Comparison of ENCODE assay signal across 15 cellular contexts in the genomic region with DNA sequence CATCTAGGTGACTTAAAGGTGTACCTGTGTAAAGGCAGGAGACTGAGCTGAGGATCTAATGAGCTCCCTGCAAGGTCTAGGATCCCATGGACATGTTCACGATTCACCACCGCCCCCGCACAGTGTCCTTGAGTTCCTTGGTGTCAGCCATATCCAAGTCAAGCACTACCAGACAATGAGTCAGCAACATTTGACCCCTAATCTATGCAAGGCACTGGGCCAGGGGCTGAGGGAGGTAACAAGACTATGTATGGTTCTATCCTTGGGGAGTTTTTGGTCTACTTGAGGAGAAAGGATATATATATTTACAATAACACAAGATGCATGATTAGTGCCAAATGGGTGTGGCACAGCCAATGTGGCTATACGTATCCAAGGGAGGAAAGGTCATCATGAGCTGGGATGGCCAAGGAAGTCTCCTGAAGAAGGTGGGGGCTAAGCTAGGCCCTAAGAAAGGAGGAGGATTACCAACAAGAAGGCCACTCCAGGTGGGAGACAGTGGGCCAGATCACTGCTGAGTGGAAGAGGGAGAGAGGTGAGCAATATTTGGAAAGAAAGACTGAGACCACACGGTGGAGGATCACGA. TPM values are rescaled to one million over a fixed set of nuclear protein-coding genes. Genes with fewer than 3 reads are reported as not detected.
A peak's percentile ranks its signal among the peaks of the same experiment; 100 is the strongest.
DNase-seq lines count a peak whose midpoint lies in the region; ATAC-seq and TF ChIP-seq lines count a peak whose summit lies in the region.
"Had no signal": no experiment of that assay in that cellular context is flagged by ENCODE, and none has a peak within 500 bp of the region (broad histone marks: within the 10 kb centered on the region; RNA-seq: fewer than 3 reads in every experiment).

No MANE protein-coding gene starts in this region.

- no peak for TF ChIP-seq POLR2A in HCT116 (IDR thresholded peaks at IDR 0.05; ENCODE audit: borderline replicate concordance, extremely low read depth, insufficient read depth, insufficient read length)

- H3K9me2 ChIP-seq in HCT116 (ENCODE audit: insufficient read depth): no peaks in the 10 kb centered on the region

- in situ Hi-C loops in GM13976 (cut with MboI; ENCODE audit: low sequenced_read_pairs, unreplicated experiment): no loop called here

- no peak overlapping the region for H3K4me3 ChIP-seq in HCT116 (replicated peaks in 1 of 2; ENCODE audit: low read depth in 1 of 2, low read length in 2 of 2)
- no peak overlapping the region for H3K4me3 ChIP-seq in fibroblast of mammary gland (ENCODE audit: control insufficient read depth, low read depth, low read length)

- no peaks in the 10 kb centered on the region for H3K9me3 Mint-ChIP-seq in activated B cell treated with CpG ODN at 0.5 μM for 24 hours
- no peaks in the 10 kb centered on the region for H3K9me3 Mint-ChIP-seq in stimulated activated naive B cell treated with anti-CD40 and anti-IgM and Interleukin-4, amounts not matched to agents 10 μg/mL and 1 μg/mL and 100 μg/mL, for 72 hours
- H3K9me3 Mint-ChIP-seq: activated naive CD4-positive, alpha-beta T cell treated with anti-CD3 and anti-CD28 coated beads, Interleukin-2, amount 10 ng/mL, durations not matched to agents 7 days and 5 days; memory B cell; nephron progenitor cell had no signal

- ATAC-seq in HCT116 (peak; percentile 53), activated B cell treated with CpG ODN at 0.5 μM for 24 hours (ENCODE audit: low read depth) (no peak)
- no peak for ATAC-seq in stimulated activated naive B cell treated with anti-CD40 and anti-IgM and Interleukin-4, amounts not matched to agents 10 μg/mL and 1 μg/mL and 100 μg/mL, for 72 hours (replicated peaks)

- no peak for DNase-seq in HCT116 (ENCODE audit: low read depth, low spot score)
- DNase-seq in activated B cell treated with CpG ODN at 0.5 μM for 24 hours: no peak
- peak; percentile 79 for DNase-seq in fibroblast of mammary gland (ENCODE audit: low read depth)
- no peak for DNase-seq in stimulated activated naive B cell treated with anti-CD40 and anti-IgM and Interleukin-4, amounts not matched to agents 10 μg/mL and 1 μg/mL and 100 μg/mL, for 72 hours
- no peak for DNase-seq in GM13976 (ENCODE audit: low spot score)
- no peak for DNase-seq in NCI-H526 treated with DMSO at 0.1 percent for 48 hours (lab: John Stamatoyannopoulos, UW)
- DNase-seq in GM19238 (ENCODE audit: insufficient read length, low spot score): no peak
- DNase-seq: activated naive CD4-positive, alpha-beta T cell treated with anti-CD3 and anti-CD28 coated beads, Interleukin-2, amount 10 ng/mL, durations not matched to agents 7 days and 5 days; effector CD8-positive, alpha-beta T cell; NCI-H1694 treated with DMSO at 0.1 percent for 48 hours; NCI-H446; nephron progenitor cell; SW 1271 had no signal

- no peak for TF ChIP-seq CTCF in HCT116 (IDR thresholded peaks at IDR 0.05 in 2 of 3, conservative IDR thresholded peaks at IDR 0.05 in 1 of 3; ENCODE audit: borderline replicate concordance in 1 of 3, insufficient read depth in 1 of 3, low read depth in 2 of 3, low read length in 2 of 3)
- TF ChIP-seq CTCF in activated B cell treated with CpG ODN at 0.5 μM for 24 hours (IDR thresholded peaks at IDR 0.05): no peak
- no peak for TF ChIP-seq CTCF in fibroblast of mammary gland (conservative IDR thresholded peaks at IDR 0.05; ENCODE audit: control insufficient read depth, insufficient read depth, low read depth, low read length)
- no peak for TF ChIP-seq CTCF in GM13976 (IDR thresholded peaks at IDR 0.05; ENCODE audit: borderline replicate concordance, control extremely low read depth, extremely low read depth, insufficient read depth, missing control alignments)

- peaks cover 5 to 11% of the 10 kb centered on the region in 2 experiments; a peak in 3 of 4 replicates for H3K4me1 ChIP-seq in HCT116 (ENCODE audit: control insufficient read depth in 1 of 2, insufficient read depth in 2 of 2, low read length in 2 of 2)

- peaks cover 51% of the 10 kb centered on the region for H3K4me1 Mint-ChIP-seq in activated B cell treated with CpG ODN at 0.5 μM for 24 hours
- H3K4me1 Mint-ChIP-seq in stimulated activated naive B cell treated with anti-CD40 and anti-IgM and Interleukin-4, amounts not matched to agents 10 μg/mL and 1 μg/mL and 100 μg/mL, for 72 hours: peaks cover 52 to 74% of the 10 kb centered on the region in 2 donors
- H3K4me1 Mint-ChIP-seq: activated naive CD4-positive, alpha-beta T cell treated with anti-CD3 and anti-CD28 coated beads, Interleukin-2, amount 10 ng/mL, durations not matched to agents 7 days and 5 days had no signal

- H3K4me3 Mint-ChIP-seq in activated B cell treated with CpG ODN at 0.5 μM for 24 hours: no peak overlapping the region
- no peak overlapping the region for H3K4me3 Mint-ChIP-seq in stimulated activated naive B cell treated with anti-CD40 and anti-IgM and Interleukin-4, amounts not matched to agents 10 μg/mL and 1 μg/mL and 100 μg/mL, for 72 hours
- H3K4me3 Mint-ChIP-seq: activated naive CD4-positive, alpha-beta T cell treated with anti-CD3 and anti-CD28 coated beads, Interleukin-2, amount 10 ng/mL, durations not matched to agents 7 days and 5 days; memory B cell; nephron progenitor cell had no signal

- no peaks in the 10 kb centered on the region for H3K27me3 ChIP-seq in HCT116 (ENCODE audit: insufficient read depth, low read length)

- intact Hi-C loops in HCT116 (cut with micrococcal nuclease): no loop called here
- intact Hi-C loops in activated B cell treated with CpG ODN at 0.5 μM for 24 hours (cut with micrococcal nuclease): no loop called here

- H3K9me3 ChIP-seq in HCT116 (ENCODE audit: control insufficient read depth in 1 of 2, insufficient read depth in 1 of 2, low read depth in 1 of 2, low read length in 2 of 2): no peaks in the 10 kb centered on the region

- H3K36me3 Mint-ChIP-seq in activated B cell treated with CpG ODN at 0.5 μM for 24 hours (ENCODE audit: low read depth): no peaks in the 10 kb centered on the region
- H3K36me3 Mint-ChIP-seq in stimulated activated naive B cell treated with anti-CD40 and anti-IgM and Interleukin-4, amounts not matched to agents 10 μg/mL and 1 μg/mL and 100 μg/mL, for 72 hours: peaks cover 44 to 60% of the 10 kb centered on the region in 2 donors
- H3K36me3 Mint-ChIP-seq: activated naive CD4-positive, alpha-beta T cell treated with anti-CD3 and anti-CD28 coated beads, Interleukin-2, amount 10 ng/mL, durations not matched to agents 7 days and 5 days; memory B cell had no signal

- no peaks in the 10 kb centered on the region for H3K36me3 ChIP-seq in HCT116 (ENCODE audit: control insufficient read depth in 1 of 2, insufficient read depth in 2 of 2, low read length in 2 of 2)

- H3K27me3 Mint-ChIP-seq in activated B cell treated with CpG ODN at 0.5 μM for 24 hours: no peaks in the 10 kb centered on the region
- H3K27me3 Mint-ChIP-seq in stimulated activated naive B cell treated with anti-CD40 and anti-IgM and Interleukin-4, amounts not matched to agents 10 μg/mL and 1 μg/mL and 100 μg/mL, for 72 hours: no peaks in the 10 kb centered on the region
- H3K27me3 Mint-ChIP-seq: memory B cell had no signal

- RAD21 ChIA-PET in HCT116 (lab: Charles Lee; ENCODE audit: low non-redundant PET in 1 of 2, low total read pairs in 2 of 2, uncharacterized antibody in 2 of 2, unreplicated experiment in 2 of 2): no interaction called here

- H3K4me2 ChIP-seq in HCT116 (ENCODE audit: low read length): peak overlapping the region; percentile 43

- POLR2A ChIA-PET in HCT116 (lab: Charles Lee) (no interaction called here), activated B cell treated with CpG ODN at 0.5 μM for 24 hours (lab: Charles Lee) (interaction anchor here (0.9 to 1.7 kb wide), 3 partner anchors 22 to 36 kb away, joined by 3 to 5 read pairs (median 4); partner anchors contain the start of gene EFCAB13)

- no TSS peak for BruUV-seq in HCT116 (replicated peaks; lab: Mats Ljungman, UMichigan)

- no peak overlapping the region for H3K9ac ChIP-seq in HCT116 (ENCODE audit: low read length)

- H4K20me1 ChIP-seq in HCT116 (ENCODE audit: insufficient read depth): no peaks in the 10 kb centered on the region

- no peaks in the 10 kb centered on the region for H3K79me2 ChIP-seq in HCT116 (ENCODE audit: insufficient read depth, low read length)

- H3K27ac ChIP-seq in HCT116 (ENCODE audit: low read depth, low read length): no peak overlapping the region

- H2AFZ ChIP-seq in HCT116 (ENCODE audit: low read depth, low read length, poor library complexity, severe bottlenecking): no peak overlapping the region

- CTCF ChIA-PET in HCT116 (lab: Charles Lee): no interaction called here
- CTCF ChIA-PET in activated B cell treated with CpG ODN at 0.5 μM for 24 hours (lab: Charles Lee): interaction anchor here (2.7 to 6.4 kb wide), 2 partner anchors 26 to 60 kb away, joined by 13 to 47 read pairs; no protein-coding TSS in a partner anchor

- H3K27ac Mint-ChIP-seq in activated B cell treated with CpG ODN at 0.5 μM for 24 hours: peak overlapping the region; percentile 53
- peak overlapping the region; percentile 84 for H3K27ac Mint-ChIP-seq in stimulated activated naive B cell treated with anti-CD40 and anti-IgM and Interleukin-4, amounts not matched to agents 10 μg/mL and 1 μg/mL and 100 μg/mL, for 72 hours
- H3K27ac Mint-ChIP-seq: activated naive CD4-positive, alpha-beta T cell treated with anti-CD3 and anti-CD28 coated beads, Interleukin-2, amount 10 ng/mL, durations not matched to agents 7 days and 5 days; memory B cell had no signal

- no peak for TF ChIP-seq RAD21 in HCT116 (IDR thresholded peaks at IDR 0.05; ENCODE audit: low read depth)

TF ChIP-seq in HCT116, 20 proteins besides CTCF, POLR2A, EP300 and RAD21:
- peak; percentile 67 for TF ChIP-seq EGR1 (IDR thresholded peaks at IDR 0.05; ENCODE audit: low read depth)
- TF ChIP-seq SP1 (IDR thresholded peaks at IDR 0.05; ENCODE audit: low read depth): no peak
TF ChIP-seq in HCT116: peak in this region for 1.

RNA-seq across cellular contexts. Expression of gene ITGB3, which starts 35.0 kb away (rescaled TPM):
- not detected for total RNA-seq in HCT116 (2021; ENCODE audit: unreplicated experiment)
- 0.14 and 0.15 TPM in 2 replicates for polyA plus RNA-seq in HCT116 (2012)
- total RNA-seq in activated B cell treated with CpG ODN at 0.5 μM for 24 hours: 4.1 and 4.7 TPM in 2 replicates
- polyA plus RNA-seq: keratinocyte had no signal

RNA-seq across cellular contexts. Expression of gene EFCAB13, which starts 35.1 kb away (rescaled TPM):
- not detected for total RNA-seq in HCT116 (2021; ENCODE audit: unreplicated experiment)
- polyA plus RNA-seq in HCT116 (2012): 0.10 and 0.17 TPM in 2 replicates
- total RNA-seq in activated B cell treated with CpG ODN at 0.5 μM for 24 hours: 23.6 and 25.4 TPM in 2 replicates

Comparison
In these comparisons a context has a peak if more than half of its experiments do, and no peak if none do; other contexts are left out.
1. RNA of gene EFCAB13, which starts 35.1 kb away (total RNA-seq): 23.6 to 25.4 TPM in activated B cell treated with CpG ODN at 0.5 μM for 24 hours; not detected in HCT116 (single experiment); every median in the first group is over 10 times any median in the second.